ENCODE assay signal across 8 cellular contexts in genomic region chr19:58154679-58155648, GRCh38. TPM values are rescaled to one million over a fixed set of nuclear protein-coding genes. Genes with fewer than 3 reads are reported as not detected.
DNase-seq lines count a peak whose midpoint lies in the region; ATAC-seq and TF ChIP-seq lines count a peak whose summit lies in the region.

No MANE protein-coding gene starts in this region.

- H3K36me3 Mint-ChIP-seq in natural killer cell: no peaks in the 10 kb centered on the region
- H3K36me3 Mint-ChIP-seq in stimulated activated naive B cell treated with anti-CD40 and anti-IgM and Interleukin-4, amounts not matched to agents 10 μg/mL and 1 μg/mL and 100 μg/mL, for 72 hours: peaks cover 0 to 2% of the 10 kb centered on the region in 2 donors

- H3K4me3 Mint-ChIP-seq in natural killer cell: peak overlapping the region; percentile 82
- peak overlapping the region; percentile 84 to 91 for H3K4me3 Mint-ChIP-seq in stimulated activated naive B cell treated with anti-CD40 and anti-IgM and Interleukin-4, amounts not matched to agents 10 μg/mL and 1 μg/mL and 100 μg/mL, for 72 hours

- DNase-seq in COLO668 (lab: John Stamatoyannopoulos, UW; ENCODE audit: unreplicated experiment): peak; percentile 96
- DNase-seq in Panc1 (ENCODE audit: low read depth, low spot score): peak; percentile 10
- peak; percentile 95 for DNase-seq in activated effector memory CD4-positive, alpha-beta T cell treated with Interleukin-2 at 50 U/mL for 16 hours
- DNase-seq in fibroblast of pulmonary artery (ENCODE audit: low read depth): peak; percentile 96
- peak; percentile 99 for DNase-seq in natural killer cell
- peak; percentile 93 for DNase-seq in stimulated activated naive B cell treated with anti-CD40 and anti-IgM and Interleukin-4, amounts not matched to agents 10 μg/mL and 1 μg/mL and 100 μg/mL, for 72 hours

- H3K9me3 ChIP-seq in HUES48 (ENCODE audit: control insufficient read depth, insufficient read depth, low read length): peaks cover 11% of the 10 kb centered on the region
- H3K9me3 ChIP-seq in Panc1 (ENCODE audit: control insufficient read depth, insufficient read depth, low read depth, low read length): peaks cover 10% of the 10 kb centered on the region; the same call in 1 of the 2 replicates

- in situ Hi-C loops in Panc1 (cut with HindIII; ENCODE audit: low pct_unique_long_range_greater_than_20kb, low sequenced_read_pairs): no loop called here

- no peaks in the 10 kb centered on the region for H3K4me1 ChIP-seq in HUES48 (ENCODE audit: control insufficient read depth, insufficient read depth, low read length)
- no peaks in the 10 kb centered on the region for H3K4me1 ChIP-seq in Panc1 (ENCODE audit: control insufficient read depth, insufficient read depth, low read length)

- H3K4me3 ChIP-seq in HUES48 (ENCODE audit: low read depth, low read length) (peak overlapping the region; percentile 97), Panc1 (ENCODE audit: low read depth in 2 of 2, low read length in 2 of 2) (peak overlapping the region; percentile 53 to 55), fibroblast of pulmonary artery (replicated peaks; ENCODE audit: low read depth, low read length) (peak overlapping the region; percentile 88)

- ATAC-seq in GM19467 (IDR thresholded peaks at IDR 0.05; ENCODE audit: unreplicated experiment) (peak; percentile 61), Panc1 (peak; percentile 84), natural killer cell (peak; percentile 85 to 97 (median 87))
- peak; percentile 79 to 83 for ATAC-seq in stimulated activated naive B cell treated with anti-CD40 and anti-IgM and Interleukin-4, amounts not matched to agents 10 μg/mL and 1 μg/mL and 100 μg/mL, for 72 hours (replicated peaks)

- H3K27me3 ChIP-seq in HUES48 (ENCODE audit: control insufficient read depth, insufficient read depth, low read length) (no peaks in the 10 kb centered on the region), Panc1 (ENCODE audit: control insufficient read depth, insufficient read depth, low read length) (no peaks in the 10 kb centered on the region)

- CTCF ChIA-PET in Panc1 (lab: Charles Lee): no interaction called here

- H3K9me3 Mint-ChIP-seq in natural killer cell: no peaks in the 10 kb centered on the region
- no peaks in the 10 kb centered on the region for H3K9me3 Mint-ChIP-seq in stimulated activated naive B cell treated with anti-CD40 and anti-IgM and Interleukin-4, amounts not matched to agents 10 μg/mL and 1 μg/mL and 100 μg/mL, for 72 hours

- POLR2A ChIA-PET in Panc1 (lab: Charles Lee): interaction anchor here (0.7 kb wide), 1 partner anchor 152 kb away, joined by 5 read pairs; no protein-coding TSS in a partner anchor

- intact Hi-C loops in Panc1 (cut with micrococcal nuclease; ENCODE audit: unreplicated experiment): no loop called here
- intact Hi-C loops in natural killer cell (cut with micrococcal nuclease): loop anchor here (1.0 to 10.0 kb wide), 8 partner anchors 133 to 1050 kb away; partner anchors contain the start of genes TRAPPC2B, ZNF17, ZNF547 and ZNF606

- TF ChIP-seq CTCF in Panc1 (IDR thresholded peaks at IDR 0.05): peak; percentile 85; the same call in 1 of the 2 replicates
- TF ChIP-seq CTCF in fibroblast of pulmonary artery (IDR thresholded peaks at IDR 0.05; ENCODE audit: low read length, missing control alignments): peak; percentile 87
- TF ChIP-seq CTCF in natural killer cell (IDR thresholded peaks at IDR 0.05): peak; percentile 88

- no peaks in the 10 kb centered on the region for H3K36me3 ChIP-seq in HUES48 (ENCODE audit: control insufficient read depth, insufficient read depth, low read length)
- H3K36me3 ChIP-seq in Panc1 (ENCODE audit: control insufficient read depth, insufficient read depth, low read length): no peaks in the 10 kb centered on the region

- H3K4me1 Mint-ChIP-seq in natural killer cell: peaks cover 9 to 10% of the 10 kb centered on the region in 2 donors
- peaks cover 3 to 32% of the 10 kb centered on the region in 2 donors for H3K4me1 Mint-ChIP-seq in stimulated activated naive B cell treated with anti-CD40 and anti-IgM and Interleukin-4, amounts not matched to agents 10 μg/mL and 1 μg/mL and 100 μg/mL, for 72 hours

- H3K27ac Mint-ChIP-seq in natural killer cell: peak overlapping the region; percentile 53 to 82
- peak overlapping the region; percentile 90 for H3K27ac Mint-ChIP-seq in stimulated activated naive B cell treated with anti-CD40 and anti-IgM and Interleukin-4, amounts not matched to agents 10 μg/mL and 1 μg/mL and 100 μg/mL, for 72 hours

- no TSS peak for BruUV-seq in Panc1 (replicated peaks; lab: Mats Ljungman, UMichigan)

- H3K9ac ChIP-seq in HUES48 (ENCODE audit: low read depth, low read length): peak overlapping the region; percentile 79

- H3K27ac ChIP-seq in HUES48 (ENCODE audit: low read depth, low read length) (peak overlapping the region; percentile 84), Panc1 (ENCODE audit: low read length) (peak overlapping the region; percentile 18; the same call in 1 of the 2 replicates)

- H3K27me3 Mint-ChIP-seq in natural killer cell (ENCODE audit: low read depth in 2 of 2): no peaks in the 10 kb centered on the region
- H3K27me3 Mint-ChIP-seq in stimulated activated naive B cell treated with anti-CD40 and anti-IgM and Interleukin-4, amounts not matched to agents 10 μg/mL and 1 μg/mL and 100 μg/mL, for 72 hours: no peaks in the 10 kb centered on the region

RNA-seq across cellular contexts. Expression of gene ZNF329, which starts 4.4 kb away (rescaled TPM):
- total RNA-seq in Panc1 (2021; ENCODE audit: unreplicated experiment) (12.2 TPM), natural killer cell (10 to 100 TPM; 13.0 to 14.9 (median 14.4) TPM)
- polyA plus RNA-seq in Panc1 (2012; ENCODE audit: insufficient read length): 6.7 TPM

RNA-seq across cellular contexts. Expression of gene ZNF274, which starts 27.9 kb away (rescaled TPM):
- 13.7 TPM for total RNA-seq in Panc1 (2021; ENCODE audit: unreplicated experiment)
- 5.8 TPM for polyA plus RNA-seq in Panc1 (2012; ENCODE audit: insufficient read length)
- 10 to 100 TPM; 25.5 to 33.0 (median 30.1) TPM for total RNA-seq in natural killer cell

RNA-seq across cellular contexts. Expression of gene ZSCAN18, which starts 56.9 kb away (rescaled TPM):
- total RNA-seq in Panc1 (2021; ENCODE audit: unreplicated experiment) (not detected), natural killer cell (10 to 100 TPM; 29.9 to 42.7 (median 35.9) TPM)
- 0.59 TPM for polyA plus RNA-seq in Panc1 (2012; ENCODE audit: insufficient read length)

Comparison
In these comparisons a context has a peak if more than half of its experiments do, and no peak if none do; other contexts are left out.
1. Peak in every context shown above with its lines: DNase-seq, ATAC-seq, H3K4me3 ChIP-seq and H3K27ac ChIP-seq.
2. DNase-seq: peak in every context shown above with its lines; median percentile 99 in natural killer cell; 96 in COLO668; 96 in fibroblast of pulmonary artery; 95 in activated effector memory CD4-positive, alpha-beta T cell treated with Interleukin-2 at 50 U/mL for 16 hours; 93 in stimulated activated naive B cell treated with anti-CD40 and anti-IgM and Interleukin-4, amounts not matched to agents 10 μg/mL and 1 μg/mL and 100 μg/mL, for 72 hours; 10 in Panc1.
3. RNA of gene ZSCAN18, which starts 56.9 kb away (total RNA-seq): 29.9 to 42.7 TPM in natural killer cell; not detected in Panc1 (single experiment); every median in the first group is over 10 times any median in the second.